30 cellular contexts compared by ENCODE assay signal in the genomic region with DNA sequence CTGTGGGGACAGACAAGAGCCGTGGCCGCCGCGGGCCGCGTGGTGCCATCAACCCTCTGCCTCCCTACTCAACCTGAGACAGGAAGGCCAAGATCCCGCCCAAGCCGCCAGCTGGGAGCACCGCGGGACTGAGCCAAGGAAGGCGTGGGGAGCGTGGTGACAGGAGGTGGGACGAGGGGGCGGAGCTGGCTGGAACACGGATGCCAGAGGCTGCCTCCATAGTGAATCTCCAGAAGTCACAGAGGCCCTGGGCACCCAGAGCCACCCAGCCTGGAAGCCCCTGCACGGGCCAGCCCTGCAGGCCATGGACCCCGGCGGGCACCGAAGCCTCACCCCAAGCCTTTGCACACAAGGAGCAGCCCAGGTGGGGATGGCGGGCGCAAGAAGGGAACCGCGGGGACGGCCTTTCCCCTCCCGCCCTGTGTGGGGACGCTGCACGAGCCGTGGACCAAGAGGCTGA. TPM values are rescaled to one million over a fixed set of nuclear protein-coding genes. Genes with fewer than 3 reads are reported as not detected.
"Had no signal": no experiment of that assay in that cellular context is flagged by ENCODE, and none has a peak within 500 bp of the region (broad histone marks: within the 10 kb centered on the region; RNA-seq: fewer than 3 reads in every experiment).

No MANE protein-coding gene starts in this region.

- H3K4me1 ChIP-seq: left lung, parathyroid adenoma, sigmoid colon, testis, uterus had no signal

- DNase-seq: activated B cell treated with CpG ODN at 0.5 μM for 24 hours; activated CD4-positive, alpha-beta T cell treated with anti-CD3 and anti-CD28 coated beads for 36 hours; activated CD4-positive, alpha-beta T cell treated with anti-CD3 and anti-CD28 coated beads, Interleukin-2, amount 50 U/mL, for 4 hours; activated CD8-positive, alpha-beta memory T cell treated with anti-CD3 and anti-CD28 coated beads for 24 hours; activated CD8-positive, alpha-beta memory T cell treated with anti-CD3 and anti-CD28 coated beads, Interleukin-2, amount 50 U/mL, for 4 hours; activated effector memory CD4-positive, alpha-beta T cell treated with Interleukin-2 at 50 U/mL for 16 hours; activated naive CD4-positive, alpha-beta T cell treated with anti-CD3 and anti-CD28 coated beads for 36 hours; activated naive CD8-positive, alpha-beta T cell treated with anti-CD3 and anti-CD28 coated beads, Interleukin-2, amount 10 ng/mL, durations not matched to agents 7 days and 5 days; activated T-cell treated with anti-CD3 and anti-CD28 coated beads, Interleukin-2, amount 50 U/mL, for 4 hours; amniotic stem cell; dermis blood vessel endothelial cell; effector CD8-positive, alpha-beta T cell; erythroblast; foreskin fibroblast; immature natural killer cell; sigmoid colon; stimulated activated CD4-positive, alpha-beta T cell treated with anti-CD3 and anti-CD28 coated beads, Interleukin-15, amount 100 ng/mL, for 24 hours; stimulated activated CD8-positive, alpha-beta memory T cell treated with anti-CD3 and anti-CD28 coated beads, Interleukin-4, amount 100 ng/mL, for 48 hours; stimulated activated naive B cell treated with anti-CD40 and anti-IgM and Interleukin-4, amounts not matched to agents 10 μg/mL and 1 μg/mL and 100 μg/mL, for 72 hours; T-helper 1 cell; T-helper 9 cell; testis; trophoblast cell; uterus had no signal

- ATAC-seq: activated CD4-positive, alpha-beta T cell treated with anti-CD3 and anti-CD28 coated beads for 36 hours; activated T-cell treated with anti-CD3 and anti-CD28 coated beads, Interleukin-2, amount 50 U/mL, for 4 hours; left lung; natural killer cell treated with Interleukin-12 subunit alpha and Interleukin-12 subunit beta and Interleukin-15 and Interleukin-18, amount 100 ng/mL, for 72 hours; stimulated activated naive B cell treated with anti-CD40 and anti-IgM and Interleukin-4, amounts not matched to agents 10 μg/mL and 1 μg/mL and 100 μg/mL, for 72 hours had no signal

- H3K9ac ChIP-seq: parathyroid adenoma had no signal

- H3K4me3 ChIP-seq: hepatocyte, left lung, sigmoid colon, smooth muscle cell, testis, uterus had no signal

- H2AFZ ChIP-seq: hepatocyte, parathyroid adenoma had no signal

- H3K4me2 ChIP-seq: hepatocyte, smooth muscle cell had no signal

- H3K36me3 ChIP-seq: left lung, neutrophil, uterus had no signal

- H3K27me3 ChIP-seq: testis, uterus had no signal

- H3K9me3 ChIP-seq: left lung, neutrophil, sigmoid colon, testis, uterus had no signal

- H3K27ac ChIP-seq: hepatocyte, left lung, neutrophil, parathyroid adenoma, sigmoid colon, testis, uterus had no signal

RNA-seq across cellular contexts. Expression of gene DPYSL4, which starts 18.1 kb away (rescaled TPM):
- polyA plus RNA-seq: immature natural killer cell had no signal
